In genomic region chr1:53430779-53431178, GRCh38 we compare ENCODE assay signal across 17 cellular contexts. TPM values are rescaled to one million over a fixed set of nuclear protein-coding genes. Genes with fewer than 3 reads are reported as not detected.
DNase-seq lines count a peak whose midpoint lies in the region; ATAC-seq and TF ChIP-seq lines count a peak whose summit lies in the region.
"Had no signal": no experiment of that assay in that cellular context is flagged by ENCODE, and none has a peak within 500 bp of the region (broad histone marks: within the 10 kb centered on the region; RNA-seq: fewer than 3 reads in every experiment).

No MANE protein-coding gene starts in this region.

- H3K9me3 Mint-ChIP-seq in brain: peaks cover 0 to 2% (median 0%) of the 10 kb centered on the region in 5 experiments
- H3K9me3 Mint-ChIP-seq in stimulated activated naive CD8-positive, alpha-beta T cell treated with anti-CD3 and anti-CD28 coated beads, Interleukin-15, amount 100 ng/mL, for 72 hours: peaks cover 0 to 10% of the 10 kb centered on the region in 2 donors
- H3K9me3 Mint-ChIP-seq in Calu3 (ENCODE audit: low read depth, unreplicated experiment): no peaks in the 10 kb centered on the region

- DNase-seq in ELF-1 (ENCODE audit: low read depth, low spot score) (peak; percentile 81), Calu3 (no peak)
- DNase-seq in activated CD4-positive, alpha-beta T cell treated with anti-CD3 and anti-CD28 coated beads for 1 hour: no peak
- no peak for DNase-seq in stimulated activated naive CD8-positive, alpha-beta T cell treated with anti-CD3 and anti-CD28 coated beads, Interleukin-15, amount 100 ng/mL, for 72 hours
- DNase-seq: AML-193, DMS79 treated with DMSO at 0.1 percent for 48 hours, Kasumi-1, NCI-H1105, NCI-H226, NCI-H524 had no signal

- H3K27ac ChIP-seq in HUES6 (ENCODE audit: low read depth, low read length) (peak overlapping the region; percentile 98), iPS-18a (ENCODE audit: low read length) (peak overlapping the region; percentile 100)
- H3K27ac ChIP-seq: 22Rv1, C4-2B, PC-9 had no signal

- CTCF ChIA-PET in Calu3 (lab: Charles Lee): no interaction called here

- H3K27ac Mint-ChIP-seq in brain: peak overlapping the region in 3 of 5 experiments; percentile 21 to 47 (median 26)
- H3K27ac Mint-ChIP-seq in stimulated activated naive CD8-positive, alpha-beta T cell treated with anti-CD3 and anti-CD28 coated beads, Interleukin-15, amount 100 ng/mL, for 72 hours: no peak overlapping the region
- no peak overlapping the region for H3K27ac Mint-ChIP-seq in Calu3 (ENCODE audit: unreplicated experiment)

- H3K27me3 ChIP-seq in HUES6 (ENCODE audit: control insufficient read depth, insufficient read depth, low read length): no peaks in the 10 kb centered on the region
- H3K27me3 ChIP-seq in iPS-18a (ENCODE audit: control insufficient read depth, insufficient read depth, low read length): no peaks in the 10 kb centered on the region

- no peaks in the 10 kb centered on the region for H3K36me3 ChIP-seq in HUES6 (ENCODE audit: control insufficient read depth, insufficient read depth, low read length)
- H3K36me3 ChIP-seq in iPS-18a (ENCODE audit: control insufficient read depth, low read depth, low read length): no peaks in the 10 kb centered on the region

- no peak overlapping the region for H3K4me3 Mint-ChIP-seq in brain
- H3K4me3 Mint-ChIP-seq in stimulated activated naive CD8-positive, alpha-beta T cell treated with anti-CD3 and anti-CD28 coated beads, Interleukin-15, amount 100 ng/mL, for 72 hours: no peak overlapping the region
- no peak overlapping the region for H3K4me3 Mint-ChIP-seq in Calu3 (ENCODE audit: low read depth, unreplicated experiment)

- intact Hi-C loops in Calu3 (cut with micrococcal nuclease; ENCODE audit: unreplicated experiment): no loop called here

- H3K4me1 Mint-ChIP-seq in brain: peaks cover 22% of the 10 kb centered on the region
- peaks cover 9% of the 10 kb centered on the region for H3K4me1 Mint-ChIP-seq in stimulated activated naive CD8-positive, alpha-beta T cell treated with anti-CD3 and anti-CD28 coated beads, Interleukin-15, amount 100 ng/mL, for 72 hours
- H3K4me1 Mint-ChIP-seq in Calu3 (ENCODE audit: low read depth, unreplicated experiment): no peaks in the 10 kb centered on the region

- H3K36me3 Mint-ChIP-seq in brain (no peaks in the 10 kb centered on the region), Calu3 (ENCODE audit: insufficient read depth, unreplicated experiment) (no peaks in the 10 kb centered on the region)

- peaks cover 5% of the 10 kb centered on the region; the same call in 1 of the 2 replicates for H3K9me3 ChIP-seq in HUES6 (ENCODE audit: control insufficient read depth, insufficient read depth, low read depth, low read length)
- H3K9me3 ChIP-seq in iPS-18a (ENCODE audit: control insufficient read depth, low read depth, low read length): peaks cover 10% of the 10 kb centered on the region

- H3K4me3 ChIP-seq in HUES6 (ENCODE audit: low read depth, low read length) (peak overlapping the region; percentile 22; the same call in 1 of the 2 replicates), iPS-18a (ENCODE audit: low read length) (peak overlapping the region; percentile 60)
- H3K4me3 ChIP-seq: PC-9 had no signal

- TF ChIP-seq CTCF in brain (conservative IDR thresholded peaks at IDR 0.05) (no peak), Calu3 (IDR thresholded peaks at IDR 0.05; ENCODE audit: unreplicated experiment) (no peak)

- no peak for ATAC-seq in GM18858 (IDR thresholded peaks at IDR 0.05; ENCODE audit: unreplicated experiment)
- ATAC-seq in stimulated activated naive CD8-positive, alpha-beta T cell treated with anti-CD3 and anti-CD28 coated beads, Interleukin-15, amount 100 ng/mL, for 72 hours: no peak

- peak overlapping the region; percentile 93 for H3K9ac ChIP-seq in HUES6 (ENCODE audit: low read length)
- H3K9ac ChIP-seq in iPS-18a (ENCODE audit: low read length): peak overlapping the region; percentile 95

- H3K4me1 ChIP-seq in HUES6 (ENCODE audit: control insufficient read depth, insufficient read depth, low read length) (peaks cover 45% of the 10 kb centered on the region), iPS-18a (ENCODE audit: control insufficient read depth, low read depth, low read length) (peaks cover 30% of the 10 kb centered on the region)

- peaks cover 11% of the 10 kb centered on the region for H3K27me3 Mint-ChIP-seq in brain
- H3K27me3 Mint-ChIP-seq in stimulated activated naive CD8-positive, alpha-beta T cell treated with anti-CD3 and anti-CD28 coated beads, Interleukin-15, amount 100 ng/mL, for 72 hours: no peaks in the 10 kb centered on the region
- H3K27me3 Mint-ChIP-seq in Calu3 (ENCODE audit: unreplicated experiment): peaks cover 67% of the 10 kb centered on the region

- BruUV-seq in Calu3 (replicated peaks; lab: Mats Ljungman, UMichigan): no TSS peak

RNA-seq across cellular contexts. Expression of gene DMRTB1, which starts 28.4 kb away (rescaled TPM):
- polyA plus RNA-seq in brain (ENCODE audit: insufficient read depth, low read depth, low replicate concordance): not detected
- not detected in 2 replicates for total RNA-seq in Calu3 (2022)
- total RNA-seq: PC-9 had no signal

Comparison
In these comparisons a context has a peak if more than half of its experiments do, and no peak if none do; other contexts are left out.
1. H3K27ac Mint-ChIP-seq: peak in brain (3 of 5); none in stimulated activated naive CD8-positive, alpha-beta T cell treated with anti-CD3 and anti-CD28 coated beads, Interleukin-15, amount 100 ng/mL, for 72 hours (0 of 2) and Calu3 (single experiment).